In the genomic region with DNA sequence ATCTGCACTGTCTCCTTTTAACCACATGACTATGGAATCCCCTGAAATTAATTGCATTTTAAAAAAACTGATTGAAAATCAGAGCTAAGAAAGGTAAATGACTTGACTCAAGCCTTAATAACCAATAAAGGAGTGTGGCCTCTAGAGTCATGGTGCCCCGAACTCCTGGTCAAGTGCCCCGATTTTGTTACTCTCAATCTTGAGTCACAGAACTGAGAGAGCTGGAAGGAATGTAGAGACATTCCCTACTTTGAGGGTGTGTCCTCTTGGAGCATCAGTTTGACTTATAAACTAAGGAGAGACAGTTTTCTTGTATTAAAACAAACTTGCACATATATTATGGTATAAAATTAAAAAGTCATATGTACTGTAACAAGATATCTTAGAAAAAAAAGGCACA, we compare ENCODE assay signal across 7 cellular contexts. TPM values are rescaled to one million over a fixed set of nuclear protein-coding genes. Genes with fewer than 3 reads are reported as not detected.
A peak's percentile ranks its signal among the peaks of the same experiment; 100 is the strongest.
DNase-seq lines count a peak whose midpoint lies in the region; ATAC-seq and TF ChIP-seq lines count a peak whose summit lies in the region.

No MANE protein-coding gene starts in this region.

- no peak for TF ChIP-seq CTCF in brain (conservative IDR thresholded peaks at IDR 0.05)

- no peak for ATAC-seq in GM21447 (IDR thresholded peaks at IDR 0.05; ENCODE audit: unreplicated experiment)

- H3K27ac ChIP-seq in Karpas-422 (ENCODE audit: low read length), result no peak overlapping the region

- no peaks in the 10 kb centered on the region for H3K9me2 ChIP-seq in Karpas-422 (replicated peaks; ENCODE audit: insufficient read depth, low read length)

- peaks cover 47% of the 10 kb centered on the region for H3K4me1 Mint-ChIP-seq in brain

- H3K27me3 ChIP-seq in Karpas-422 (ENCODE audit: low read length), result no peaks in the 10 kb centered on the region
- H3K27me3 ChIP-seq in neuron (ENCODE audit: insufficient read depth, low read length), result no peaks in the 10 kb centered on the region

- peaks cover 38% of the 10 kb centered on the region for H3K4me1 ChIP-seq in Karpas-422 (ENCODE audit: low read length)
- peaks cover 28% of the 10 kb centered on the region for H3K4me1 ChIP-seq in neuron (ENCODE audit: insufficient read depth, low read length)

- H4K20me1 ChIP-seq in Karpas-422 (ENCODE audit: insufficient read depth, low read depth, low read length), result peaks cover 64% of the 10 kb centered on the region

- no peak overlapping the region for H2AFZ ChIP-seq in Karpas-422 (ENCODE audit: low read length)
- no peak overlapping the region for H2AFZ ChIP-seq in neuron (ENCODE audit: low read depth, low read length)

- H3K4me3 Mint-ChIP-seq in brain, result peak overlapping the region; percentile 71 to 99 (median 97)

- H3K36me3 ChIP-seq in Karpas-422 (ENCODE audit: insufficient read depth, low read length) (peaks cover 33% of the 10 kb centered on the region), neuron (ENCODE audit: insufficient read depth, low read length) (peaks cover 3% of the 10 kb centered on the region)

- no peaks in the 10 kb centered on the region for H3K9me3 ChIP-seq in Karpas-422 (ENCODE audit: low read length)
- no peaks in the 10 kb centered on the region for H3K9me3 ChIP-seq in neuron (ENCODE audit: low read length)

- peaks cover 0 to 8% (median 0%) of the 10 kb centered on the region in 5 experiments for H3K9me3 Mint-ChIP-seq in brain

- peak overlapping the region; percentile 83 for H3K4me2 ChIP-seq in Karpas-422 (ENCODE audit: low read depth, low read length, poor library complexity, severe bottlenecking)

- H3K4me3 ChIP-seq in Karpas-422 (ENCODE audit: low read length) (peak overlapping the region; percentile 88), neuron (ENCODE audit: low read length) (peak overlapping the region; percentile 80)

- no peaks in the 10 kb centered on the region for H3K36me3 Mint-ChIP-seq in brain

- peak overlapping the region; percentile 98 for H3K9ac ChIP-seq in Karpas-422 (ENCODE audit: low read length)

- peaks cover 5% of the 10 kb centered on the region for H3K27me3 Mint-ChIP-seq in brain

- DNase-seq in EL (peak; percentile 78), Karpas-422 (no peak), SHP77 treated with DMSO at 0.1 percent for 48 hours (lab: John Stamatoyannopoulos, UW) (no peak), NCI-H1048 (lab: John Stamatoyannopoulos, UW) (no peak)

- no peak overlapping the region for H3K27ac Mint-ChIP-seq in brain

- H3K79me2 ChIP-seq in Karpas-422 (ENCODE audit: low read length), result peaks cover 75% of the 10 kb centered on the region

RNA-seq across cellular contexts. Expression of a gene that starts 2.4 kb away (rescaled TPM):
- total RNA-seq in Karpas-422 (2014; rRNA removed; shearing (Covaris generic); ENCODE audit: low replicate concordance), result 65.3 and 77.0 TPM in 2 replicates
- polyA plus RNA-seq in brain (ENCODE audit: insufficient read depth, low read depth, low replicate concordance), result 4.8 TPM

RNA-seq across cellular contexts. Expression of a gene that starts 26.8 kb away (rescaled TPM):
- 14.8 and 23.1 TPM in 2 replicates for total RNA-seq in Karpas-422 (2014; rRNA removed; shearing (Covaris generic); ENCODE audit: low replicate concordance)
- polyA plus RNA-seq in brain (ENCODE audit: insufficient read depth, low read depth, low replicate concordance), result 11.6 TPM
